29 cellular contexts compared by ENCODE assay signal in genomic region chr3:31613131-31613626, GRCh38.
"Had no signal": no experiment of that assay in that cellular context is flagged by ENCODE, and none has a peak within 500 bp of the region (broad histone marks: within the 10 kb centered on the region; RNA-seq: fewer than 3 reads in every experiment).

No MANE protein-coding gene starts in this region.

- H3K36me3 ChIP-seq: ascending aorta, cardiac muscle cell, colonic mucosa, left ventricle myocardium inferior, neural progenitor cell, right atrium auricular region, tibial nerve had no signal

- H3K27ac Mint-ChIP-seq: activated CD4-positive, alpha-beta memory T cell treated with anti-CD3 and anti-CD28 coated beads for 36 hours; activated CD4-positive, alpha-beta T cell treated with anti-CD3 and anti-CD28 coated beads, Interleukin-2, amount 10 ng/mL, durations not matched to agents 24 days and 14 days; neural progenitor cell had no signal

- H3K4me3 ChIP-seq: ascending aorta, cardiac muscle cell, colonic mucosa, heart right ventricle, left ventricle myocardium inferior, lung, neural progenitor cell, right atrium auricular region, tibial nerve had no signal

- H3K4me3 Mint-ChIP-seq: activated CD4-positive, alpha-beta memory T cell treated with anti-CD3 and anti-CD28 coated beads for 36 hours; activated CD4-positive, alpha-beta T cell treated with anti-CD3 and anti-CD28 coated beads, Interleukin-2, amount 10 ng/mL, durations not matched to agents 24 days and 14 days; activated naive CD8-positive, alpha-beta T cell treated with anti-CD3 and anti-CD28 coated beads for 36 hours; activated T-cell treated with anti-CD3 and anti-CD28 coated beads, Interleukin-2, amount 50 U/mL, for 4 hours; brain; naive B cell; neural progenitor cell had no signal

- H3K27me3 Mint-ChIP-seq: activated CD4-positive, alpha-beta memory T cell treated with anti-CD3 and anti-CD28 coated beads for 36 hours; activated CD4-positive, alpha-beta T cell treated with anti-CD3 and anti-CD28 coated beads, Interleukin-2, amount 10 ng/mL, durations not matched to agents 24 days and 14 days; activated naive CD8-positive, alpha-beta T cell treated with anti-CD3 and anti-CD28 coated beads for 36 hours; brain; naive B cell had no signal

- H3K4me1 ChIP-seq: ascending aorta, colonic mucosa, neural progenitor cell, parathyroid adenoma, right atrium auricular region, tibial nerve had no signal

- H3K4me1 Mint-ChIP-seq: neural progenitor cell had no signal

- H3K27me3 ChIP-seq: ascending aorta, cardiac muscle cell, colonic mucosa, heart right ventricle, neural progenitor cell, right atrium auricular region, tibial nerve had no signal

- DNase-seq: activated CD4-positive, alpha-beta memory T cell treated with anti-CD3 and anti-CD28 coated beads for 36 hours; activated CD4-positive, alpha-beta T cell treated with anti-CD3 and anti-CD28 coated beads, Interleukin-2, amount 10 ng/mL, durations not matched to agents 24 days and 14 days; activated CD4-positive, CD25-positive, alpha-beta regulatory T cell treated with anti-CD3 and anti-CD28 coated beads, Interleukin-2, amount 50 U/mL, for 72 hours; activated CD8-positive, alpha-beta memory T cell treated with anti-CD3 and anti-CD28 coated beads, Interleukin-2, amount 50 U/mL, for 48 hours; activated naive CD4-positive, alpha-beta T cell; activated naive CD8-positive, alpha-beta T cell treated with anti-CD3 and anti-CD28 coated beads for 36 hours; activated T-cell treated with anti-CD3 and anti-CD28 coated beads, Interleukin-2, amount 50 U/mL, for 4 hours; cerebellar nuclear complex; colonic mucosa; effector CD8-positive, alpha-beta T cell; foreskin melanocyte; heart right ventricle; left ventricle myocardium inferior; naive B cell; occipital lobe; stimulated activated CD4-positive, alpha-beta T cell treated with anti-CD3 and anti-CD28 coated beads, Interleukin-15, amount 100 ng/mL, for 24 hours; stimulated activated CD4-positive, alpha-beta T cell treated with anti-CD3 and anti-CD28 coated beads, Interleukin-2, amount 100 ng/mL, for 24 hours; stimulated activated naive CD4-positive, alpha-beta T cell treated with Interleukin-2 at 50 U/mL for 16 hours; SW 1271; T-helper 2 cell had no signal

- H3K27ac ChIP-seq: ascending aorta, cardiac muscle cell, colonic mucosa, heart right ventricle, left ventricle myocardium inferior, neural progenitor cell, parathyroid adenoma, right atrium auricular region, tibial nerve had no signal

- H3K9me3 ChIP-seq: ascending aorta, colonic mucosa, heart right ventricle, left ventricle myocardium inferior, right atrium auricular region, tibial nerve had no signal

- ATAC-seq: activated T-cell treated with anti-CD3 and anti-CD28 coated beads, Interleukin-2, amount 50 U/mL, for 4 hours; esophagus mucosa; heart right ventricle had no signal
